19 cellular contexts compared by ENCODE assay signal in genomic region chrX:136584545-136584944, GRCh38. TPM values are rescaled to one million over a fixed set of nuclear protein-coding genes. Genes with fewer than 3 reads are reported as not detected.
DNase-seq lines count a peak whose midpoint lies in the region; ATAC-seq and TF ChIP-seq lines count a peak whose summit lies in the region.
"Had no signal": no experiment of that assay in that cellular context is flagged by ENCODE, and none has a peak within 500 bp of the region (broad histone marks: within the 10 kb centered on the region; RNA-seq: fewer than 3 reads in every experiment).

No MANE protein-coding gene starts in this region.

- 0 out of 2 replicates have a peak, but pooled peaks cover 4% of the 10 kb centered on the region for H3F3A ChIP-seq in MM.1S (ENCODE audit: insufficient read depth, low read length)

- peaks cover 2% of the 10 kb centered on the region for H3K9me3 Mint-ChIP-seq in CD4-positive, alpha-beta T cell
- H3K9me3 Mint-ChIP-seq in activated naive CD8-positive, alpha-beta T cell treated with anti-CD3 and anti-CD28 coated beads for 36 hours, result no peaks in the 10 kb centered on the region
- H3K9me3 Mint-ChIP-seq: memory B cell; stimulated activated memory B cell treated with anti-CD40 and anti-IgM and Interleukin-4, amounts not matched to agents 10 μg/mL and 1 μg/mL and 100 μg/mL, for 72 hours had no signal

- no peaks in the 10 kb centered on the region for H3K27me3 ChIP-seq in CD4-positive, alpha-beta T cell (ENCODE audit: control insufficient read depth, insufficient read depth, low read length)
- H3K27me3 ChIP-seq in MM.1S (replicated peaks; ENCODE audit: insufficient read depth, low read length), result no peaks in the 10 kb centered on the region
- H3K27me3 ChIP-seq: BE2C, MG63, SJSA1 had no signal

- intact Hi-C loops in CD4-positive, alpha-beta T cell (cut with DNase I, micrococcal nuclease), result loop anchor here in 1 of 2 experiments (10.0 kb wide), 1 partner anchor 190 kb away; no protein-coding TSS in a partner anchor

- H3K4me2 ChIP-seq in MM.1S (ENCODE audit: low read depth, low read length), result no peak overlapping the region

- DNase-seq in CD4-positive, alpha-beta T cell, result no peak
- DNase-seq in MM.1S, result no peak
- DNase-seq in activated naive CD8-positive, alpha-beta T cell treated with anti-CD3 and anti-CD28 coated beads for 36 hours, result peak; percentile 10
- DNase-seq in islet precursor cell, result no peak
- DNase-seq in left lobe of liver (ENCODE audit: low spot score), result no peak
- no peak for DNase-seq in pons (ENCODE audit: low spot score)
- DNase-seq: adrenal gland; BE2C; MG63; NCI-H2107; NK-92 treated with Interleukin-12 subunit alpha and Interleukin-12 subunit beta, amount 100 ng/mL, for 24 hours; occipital lobe; WERI-Rb-1 had no signal

- peaks cover 12% of the 10 kb centered on the region; the same call in 1 of the 2 replicates for H3K4me1 ChIP-seq in MM.1S (ENCODE audit: low read length)
- H3K4me1 ChIP-seq: adrenal gland, SJSA1 had no signal

- H3K4me3 ChIP-seq in MM.1S (ENCODE audit: low read length), result no peak overlapping the region
- H3K4me3 ChIP-seq: adrenal gland, MG63, SJSA1 had no signal

- CTCF ChIA-PET in CD4-positive, alpha-beta T cell (lab: Charles Lee), result interaction anchor here (0.8 kb wide), 1 partner anchor 22 kb away, joined by 3 read pairs; no protein-coding TSS in a partner anchor

- H3K9me3 ChIP-seq in CD4-positive, alpha-beta T cell (ENCODE audit: control insufficient read depth, low read length), result no peaks in the 10 kb centered on the region
- no peaks in the 10 kb centered on the region for H3K9me3 ChIP-seq in MM.1S (replicated peaks; ENCODE audit: insufficient read depth, low read length)
- H3K9me3 ChIP-seq: adrenal gland, BE2C, MG63, SJSA1 had no signal

- peak overlapping the region; percentile 92 for H3K27ac Mint-ChIP-seq in CD4-positive, alpha-beta T cell
- H3K27ac Mint-ChIP-seq in activated naive CD8-positive, alpha-beta T cell treated with anti-CD3 and anti-CD28 coated beads for 36 hours, result peak overlapping the region; percentile 80
- H3K27ac Mint-ChIP-seq: memory B cell; stimulated activated memory B cell treated with anti-CD40 and anti-IgM and Interleukin-4, amounts not matched to agents 10 μg/mL and 1 μg/mL and 100 μg/mL, for 72 hours had no signal

- no peak for TF ChIP-seq CTCF in CD4-positive, alpha-beta T cell (IDR thresholded peaks at IDR 0.05)
- TF ChIP-seq CTCF in MM.1S (IDR thresholded peaks at IDR 0.05; ENCODE audit: low read length), result no peak

- 0 out of 2 replicates have a peak overlapping the region, but pooled peaks have one; percentile 15 for H2AFZ ChIP-seq in MM.1S (ENCODE audit: low read length)

- H3K27me3 Mint-ChIP-seq in CD4-positive, alpha-beta T cell, result no peaks in the 10 kb centered on the region
- H3K27me3 Mint-ChIP-seq in activated naive CD8-positive, alpha-beta T cell treated with anti-CD3 and anti-CD28 coated beads for 36 hours, result no peaks in the 10 kb centered on the region
- H3K27me3 Mint-ChIP-seq: memory B cell; stimulated activated memory B cell treated with anti-CD40 and anti-IgM and Interleukin-4, amounts not matched to agents 10 μg/mL and 1 μg/mL and 100 μg/mL, for 72 hours had no signal

- H3K36me3 ChIP-seq in MM.1S (replicated peaks; ENCODE audit: insufficient read depth, low read length), result no peaks in the 10 kb centered on the region
- H3K36me3 ChIP-seq: adrenal gland, BE2C, MG63, SJSA1, WERI-Rb-1 had no signal

- H3K4me3 Mint-ChIP-seq in CD4-positive, alpha-beta T cell, result no peak overlapping the region
- peak overlapping the region; percentile 29 for H3K4me3 Mint-ChIP-seq in activated naive CD8-positive, alpha-beta T cell treated with anti-CD3 and anti-CD28 coated beads for 36 hours
- H3K4me3 Mint-ChIP-seq: memory B cell; stimulated activated memory B cell treated with anti-CD40 and anti-IgM and Interleukin-4, amounts not matched to agents 10 μg/mL and 1 μg/mL and 100 μg/mL, for 72 hours had no signal

- H4K20me1 ChIP-seq in MM.1S (ENCODE audit: insufficient read depth, low read length), result no peaks in the 10 kb centered on the region

- H3K9ac ChIP-seq in MM.1S (ENCODE audit: low read length), result no peak overlapping the region

- POLR2A ChIA-PET in CD4-positive, alpha-beta T cell (lab: Charles Lee), result interaction anchor here (0.9 to 3.0 kb wide), 6 partner anchors 13 to 296 kb away, joined by 3 to 10 read pairs (median 3); partner anchors contain the start of genes HTATSF1 and RBMX

- no peak overlapping the region for H3K27ac ChIP-seq in CD4-positive, alpha-beta T cell (ENCODE audit: low read depth, low read length)
- H3K27ac ChIP-seq in MM.1S (ENCODE audit: low read length), result no peak overlapping the region
- H3K27ac ChIP-seq: adrenal gland, SJSA1, WERI-Rb-1 had no signal

- H3K79me2 ChIP-seq in MM.1S (ENCODE audit: low read length), result no peaks in the 10 kb centered on the region

- no peaks in the 10 kb centered on the region for H3K9me2 ChIP-seq in MM.1S (replicated peaks; ENCODE audit: insufficient read depth, low read length)

- H3K36me3 Mint-ChIP-seq in CD4-positive, alpha-beta T cell (ENCODE audit: low read depth), result no peaks in the 10 kb centered on the region
- H3K36me3 Mint-ChIP-seq in activated naive CD8-positive, alpha-beta T cell treated with anti-CD3 and anti-CD28 coated beads for 36 hours, result peaks cover 4% of the 10 kb centered on the region
- H3K36me3 Mint-ChIP-seq: memory B cell; stimulated activated memory B cell treated with anti-CD40 and anti-IgM and Interleukin-4, amounts not matched to agents 10 μg/mL and 1 μg/mL and 100 μg/mL, for 72 hours had no signal

- no peak for ATAC-seq in CD4-positive, alpha-beta T cell (ENCODE audit: poor library complexity)
- ATAC-seq in GM19023 (IDR thresholded peaks at IDR 0.05; ENCODE audit: unreplicated experiment) (peak; percentile 54), left lobe of liver (no peak), GM18517 (IDR thresholded peaks at IDR 0.05; ENCODE audit: unreplicated experiment) (no peak)
- ATAC-seq: stimulated activated memory B cell treated with anti-CD40 and anti-IgM and Interleukin-4, amounts not matched to agents 10 μg/mL and 1 μg/mL and 100 μg/mL, for 72 hours had no signal

- peaks cover 44% of the 10 kb centered on the region for H3K4me1 Mint-ChIP-seq in CD4-positive, alpha-beta T cell (ENCODE audit: low read depth)
- H3K4me1 Mint-ChIP-seq in activated naive CD8-positive, alpha-beta T cell treated with anti-CD3 and anti-CD28 coated beads for 36 hours, result peaks cover 41% of the 10 kb centered on the region
- H3K4me1 Mint-ChIP-seq: memory B cell had no signal

RNA-seq across cellular contexts. Expression of gene VGLL1, which starts 52.5 kb away (rescaled TPM):
- total RNA-seq in CD4-positive, alpha-beta T cell, result not detected
- total RNA-seq in activated naive CD8-positive, alpha-beta T cell treated with anti-CD3 and anti-CD28 coated beads for 36 hours, result not detected
- not detected for total RNA-seq in left lobe of liver
- total RNA-seq: adrenal gland, fibroblast of lung, occipital lobe, SJSA1 had no signal
